Comparison of ENCODE assay signal across 8 cellular contexts in the genomic region with DNA sequence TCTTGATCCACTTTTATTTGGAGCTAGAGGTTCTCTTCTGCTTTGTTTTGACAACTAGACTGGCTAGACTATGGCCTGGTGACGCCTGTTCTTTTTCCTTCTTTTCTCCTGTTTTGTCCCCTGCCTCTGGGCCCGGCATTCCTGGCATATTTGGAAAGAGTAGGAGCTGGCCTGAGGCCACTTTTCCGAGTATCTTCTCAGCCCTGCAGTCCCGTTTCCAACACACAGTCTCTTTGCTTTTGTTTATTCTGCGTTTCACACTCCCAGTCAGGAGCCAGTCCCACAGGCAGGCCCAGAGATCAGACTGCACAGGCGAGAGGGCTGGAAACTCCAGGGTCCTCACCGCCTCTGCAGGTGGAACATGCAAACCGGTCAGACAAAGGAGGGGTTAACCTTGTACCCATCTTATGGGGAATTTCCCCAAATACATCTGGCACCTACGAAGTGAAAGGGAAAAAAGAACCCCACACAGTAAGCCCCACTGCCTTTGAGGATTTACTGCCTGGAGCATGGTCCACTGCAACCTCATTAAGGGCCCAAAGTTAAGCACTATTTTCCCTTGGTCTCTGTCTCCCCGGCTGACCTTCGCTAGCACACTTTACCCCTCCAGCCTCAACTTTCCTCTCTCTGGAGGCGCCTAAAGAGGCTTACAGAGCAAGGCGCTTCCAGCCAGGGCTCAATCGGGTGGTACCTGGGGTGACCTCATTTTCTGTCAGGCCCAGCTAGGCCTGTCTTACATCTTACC.
A peak's percentile ranks its signal among the peaks of the same experiment; 100 is the strongest.
DNase-seq lines count a peak whose midpoint lies in the region; ATAC-seq and TF ChIP-seq lines count a peak whose summit lies in the region.

No MANE protein-coding gene starts in this region.

- TF ChIP-seq CTCF in left ventricle myocardium inferior (IDR thresholded peaks at IDR 0.05; ENCODE audit: borderline replicate concordance): no peak
- no peak for TF ChIP-seq CTCF in retinal pigment epithelial cell (conservative IDR thresholded peaks at IDR 0.05; ENCODE audit: low read depth, low read length)

- H3K27me3 Mint-ChIP-seq in activated naive CD4-positive, alpha-beta T cell treated with anti-CD3 and anti-CD28 coated beads for 36 hours (ENCODE audit: low read depth): no peaks in the 10 kb centered on the region
- H3K27me3 Mint-ChIP-seq in activated naive CD8-positive, alpha-beta T cell: no peaks in the 10 kb centered on the region

- no peaks in the 10 kb centered on the region for H3K36me3 ChIP-seq in left ventricle myocardium inferior

- CTCF ChIA-PET in activated naive CD4-positive, alpha-beta T cell treated with anti-CD3 and anti-CD28 coated beads for 36 hours (lab: Charles Lee): interaction anchor here (0.9 to 1.1 kb wide), 2 partner anchors 9 to 25 kb away, joined by 3 read pairs; no protein-coding TSS in a partner anchor

- peak overlapping the region; percentile 94 for H3K27ac ChIP-seq in left ventricle myocardium inferior (replicated peaks)

- H3K4me1 Mint-ChIP-seq in activated naive CD4-positive, alpha-beta T cell treated with anti-CD3 and anti-CD28 coated beads for 36 hours (ENCODE audit: low read depth): peaks cover 71% of the 10 kb centered on the region
- H3K4me1 Mint-ChIP-seq in activated naive CD8-positive, alpha-beta T cell (ENCODE audit: low read depth): peaks cover 57% of the 10 kb centered on the region

- ATAC-seq in HG03175 (IDR thresholded peaks at IDR 0.05; ENCODE audit: unreplicated experiment) (peak; percentile 45), HG03039 (IDR thresholded peaks at IDR 0.05; ENCODE audit: unreplicated experiment) (no peak)

- no peak overlapping the region for H3K4me3 ChIP-seq in left ventricle myocardium inferior
- H3K4me3 ChIP-seq in retinal pigment epithelial cell (ENCODE audit: low read length): no peak overlapping the region

- intact Hi-C loops in activated naive CD4-positive, alpha-beta T cell treated with anti-CD3 and anti-CD28 coated beads for 36 hours (cut with micrococcal nuclease): loop anchor here (1.0 to 10.0 kb wide), 2 partner anchors 9 to 583 kb away; no protein-coding TSS in a partner anchor
- intact Hi-C loops in left ventricle myocardium inferior (cut with micrococcal nuclease): loop anchor here (10.0 kb wide), 1 partner anchor 383 kb away; no protein-coding TSS in a partner anchor

- H3K4me3 Mint-ChIP-seq in activated naive CD4-positive, alpha-beta T cell treated with anti-CD3 and anti-CD28 coated beads for 36 hours: no peak overlapping the region
- H3K4me3 Mint-ChIP-seq in activated naive CD8-positive, alpha-beta T cell: no peak overlapping the region

- no peak for DNase-seq in activated naive CD4-positive, alpha-beta T cell treated with anti-CD3 and anti-CD28 coated beads for 36 hours
- no peak for DNase-seq in activated naive CD4-positive, alpha-beta T cell treated with anti-CD3 and anti-CD28 coated beads, Interleukin-2, amount 50 U/mL, for 16 hours
- DNase-seq in left ventricle myocardium inferior (peak; percentile 68), retinal pigment epithelial cell (ENCODE audit: low read depth) (peak; percentile 93)
- DNase-seq in activated CD4-positive, CD25-positive, alpha-beta regulatory T cell treated with anti-CD3 and anti-CD28 coated beads, Interleukin-2, amount 50 U/mL, for 72 hours: no peak

- no peaks in the 10 kb centered on the region for H3K27me3 ChIP-seq in left ventricle myocardium inferior (ENCODE audit: low read depth)

- peaks cover 5% of the 10 kb centered on the region for H3K9me3 Mint-ChIP-seq in activated naive CD4-positive, alpha-beta T cell treated with anti-CD3 and anti-CD28 coated beads for 36 hours
- no peaks in the 10 kb centered on the region for H3K9me3 Mint-ChIP-seq in activated naive CD8-positive, alpha-beta T cell (ENCODE audit: low read depth)

- H3K4me1 ChIP-seq in left ventricle myocardium inferior: peaks cover 46% of the 10 kb centered on the region

- H3K27ac Mint-ChIP-seq in activated naive CD4-positive, alpha-beta T cell treated with anti-CD3 and anti-CD28 coated beads for 36 hours: peak overlapping the region; percentile 72
- H3K27ac Mint-ChIP-seq in activated naive CD8-positive, alpha-beta T cell: peak overlapping the region; percentile 77

- H3K9me3 ChIP-seq in left ventricle myocardium inferior (replicated peaks): no peaks in the 10 kb centered on the region

- H3K36me3 Mint-ChIP-seq in activated naive CD4-positive, alpha-beta T cell treated with anti-CD3 and anti-CD28 coated beads for 36 hours (ENCODE audit: low read depth): no peaks in the 10 kb centered on the region
- H3K36me3 Mint-ChIP-seq in activated naive CD8-positive, alpha-beta T cell: no peaks in the 10 kb centered on the region

Comparison
In these comparisons a context has a peak if more than half of its experiments do, and no peak if none do; other contexts are left out.
1. DNase-seq: peak in left ventricle myocardium inferior (single experiment) and retinal pigment epithelial cell (single experiment); none in activated naive CD4-positive, alpha-beta T cell treated with anti-CD3 and anti-CD28 coated beads for 36 hours (single experiment), activated naive CD4-positive, alpha-beta T cell treated with anti-CD3 and anti-CD28 coated beads, Interleukin-2, amount 50 U/mL, for 16 hours (single experiment) and activated CD4-positive, CD25-positive, alpha-beta regulatory T cell treated with anti-CD3 and anti-CD28 coated beads, Interleukin-2, amount 50 U/mL, for 72 hours (single experiment).